ENCODE assay signal across 8 cellular contexts in the genomic region with DNA sequence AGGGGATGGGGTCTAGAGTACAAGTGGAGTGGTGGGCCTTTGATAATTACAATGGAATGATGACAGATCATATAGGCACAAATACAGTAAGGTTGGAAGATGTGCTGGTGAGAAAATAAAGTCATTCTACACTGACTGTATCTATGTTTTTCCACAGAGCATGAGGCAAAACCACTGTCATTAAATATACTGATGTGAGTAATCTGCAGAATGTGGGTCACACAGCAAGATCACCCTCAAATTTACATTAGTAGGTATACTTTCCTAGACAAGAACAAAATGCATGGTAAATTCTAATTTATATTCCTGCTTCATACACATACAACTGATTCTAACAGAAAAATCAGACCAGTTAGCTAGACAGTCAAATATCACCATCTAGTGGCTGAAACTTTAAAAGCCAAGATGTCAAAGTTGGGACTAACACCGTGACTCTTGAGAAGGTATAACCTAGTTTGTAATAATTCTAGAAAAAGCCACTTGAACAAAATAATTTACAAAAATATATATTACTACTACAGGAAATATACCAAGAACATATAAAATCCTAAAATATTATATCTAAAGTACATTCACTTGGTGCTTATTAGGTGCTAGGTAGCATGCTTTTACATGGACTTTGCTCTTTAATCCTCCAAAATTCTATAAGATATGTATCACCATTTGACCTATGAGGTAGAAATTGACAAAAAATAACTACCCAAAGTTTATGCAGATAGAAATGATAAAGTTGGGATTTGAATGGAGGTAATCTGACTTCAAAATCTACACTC. TPM values are rescaled to one million over a fixed set of nuclear protein-coding genes. Genes with fewer than 3 reads are reported as not detected.
DNase-seq lines count a peak whose midpoint lies in the region; ATAC-seq, FAIRE-seq and TF ChIP-seq lines count a peak whose summit lies in the region.

No MANE protein-coding gene starts in this region.

- H3K27me3 ChIP-seq in stomach: no peaks in the 10 kb centered on the region

- H3K27me3 Mint-ChIP-seq in immature natural killer cell (ENCODE audit: low read depth in 3 of 3): peaks cover 0 to 3% (median 2%) of the 10 kb centered on the region in 3 donors

- peaks cover 16 to 26% (median 26%) of the 10 kb centered on the region in 3 donors for H3K36me3 Mint-ChIP-seq in immature natural killer cell

- peaks cover 8% of the 10 kb centered on the region; the same call in 2 of the 3 replicates for H3K4me1 ChIP-seq in A549
- H3K4me1 ChIP-seq in stomach: peaks cover 26 to 43% (median 35%) of the 10 kb centered on the region in 4 donors

- in situ Hi-C loops in astrocyte of the cerebellum (cut with HindIII; ENCODE audit: low sequenced_read_pairs): no loop called here

- no peak overlapping the region for H3K27ac Mint-ChIP-seq in immature natural killer cell

- POLR2A ChIA-PET in A549 (lab: Yijun Ruan, JAX): no interaction called here

- peaks cover 0 to 2% (median 0%) of the 10 kb centered on the region in 6 donors for H3K9me3 Mint-ChIP-seq in immature natural killer cell

- CTCF ChIA-PET in A549 (lab: Yijun Ruan, JAX): interaction anchor here (0.6 to 3.3 kb wide), 13 partner anchors 12 to 1158 kb away, joined by 3 to 25 read pairs (median 3); a partner anchor contains a TSS

- DNase-seq in A549 (ENCODE audit: low read depth in 1 of 2, low spot score in 1 of 2) (peak; percentile 49 to 63), GM10266 (ENCODE audit: extremely low spot score) (peak; percentile 39), NCI-H226 (peak; percentile 37), astrocyte of the cerebellum (ENCODE audit: low read depth) (peak; percentile 57), immature natural killer cell (peak; percentile 46 to 55 (median 54)), stomach (no peak), occipital lobe (lab: John Stamatoyannopoulos, UW) (no peak)

- H3K4me2 ChIP-seq in A549: no peak overlapping the region

- TF ChIP-seq EP300 in A549 (IDR thresholded peaks at IDR 0.05) (no peak), stomach (IDR thresholded peaks at IDR 0.05) (no peak)

- WGBS in A549 (ENCODE audit: missing lambda C conversion rate): 18% methylated on average over 1 of the region's 1 CpG
- WGBS in stomach, 5 donors: 0 to 8% (median 3%) methylated on average over 1 of the region's 1 CpG

- H3K9me3 ChIP-seq in A549 (0 out of 3 replicates have a peak, but pooled peaks cover 3% of the 10 kb centered on the region), stomach (no peaks in the 10 kb centered on the region)

- TF ChIP-seq POLR2A in A549 (IDR thresholded peaks at IDR 0.05; ENCODE audit: low read length) (no peak), stomach (IDR thresholded peaks at IDR 0.05) (no peak)

- intact Hi-C loops in stomach (cut with DNase I; ENCODE audit: low total_unique reads): no loop called here

- no peak overlapping the region for H3K4me3 Mint-ChIP-seq in immature natural killer cell

- peaks cover 24 to 47% of the 10 kb centered on the region in 2 donors for H3K4me1 Mint-ChIP-seq in immature natural killer cell

- ATAC-seq in A549: peak; percentile 74 to 82; a peak in 4 of 6 replicates
- ATAC-seq in HG02938 (IDR thresholded peaks at IDR 0.05; ENCODE audit: unreplicated experiment): peak; percentile 69

- no peak overlapping the region for H3K4me3 ChIP-seq in A549
- no peak overlapping the region for H3K4me3 ChIP-seq in astrocyte of the cerebellum (ENCODE audit: low read depth, low read length)
- H3K4me3 ChIP-seq in stomach: no peak overlapping the region

- TF ChIP-seq CTCF in A549 (IDR thresholded peaks at IDR 0.05) (peak; percentile 89), GM10266 (IDR thresholded peaks at IDR 0.05; ENCODE audit: control insufficient read depth, insufficient read depth, low read depth, missing control alignments) (peak; percentile 65), astrocyte of the cerebellum (IDR thresholded peaks at IDR 0.05; ENCODE audit: low read depth, low read length, missing control alignments) (peak; percentile 57), stomach (IDR thresholded peaks at IDR 0.05) (peak in 5 of 7 experiments; percentile 30 to 76 (median 57))

- peaks cover 3 to 25% (median 22%) of the 10 kb centered on the region in 4 donors for H3K36me3 ChIP-seq in stomach

- peak; percentile 59 for FAIRE-seq in A549 (lab: Jason Lieb, UNC)

- peak; percentile 84 to 87 for TF ChIP-seq RAD21 in A549 (conservative IDR thresholded peaks at IDR 0.05 in 1 of 2, IDR thresholded peaks at IDR 0.05 in 1 of 2)

- H3K27ac ChIP-seq in A549 (no peak overlapping the region), stomach (peak overlapping the region in 1 of 5 donors; percentile 59)

TF ChIP-seq in A549, 52 proteins besides CTCF, POLR2A, EP300 and RAD21:
- TF ChIP-seq SMC3 (IDR thresholded peaks at IDR 0.05) (peak; percentile 68), RFX5 (IDR thresholded peaks at IDR 0.05) (no peak), ZFP36 (IDR thresholded peaks at IDR 0.05; ENCODE audit: borderline replicate concordance, partially characterized antibody) (no peak), EHMT2 (IDR thresholded peaks at IDR 0.05; ENCODE audit: low read depth) (no peak)
- TF ChIP-seq, protein P1, sequence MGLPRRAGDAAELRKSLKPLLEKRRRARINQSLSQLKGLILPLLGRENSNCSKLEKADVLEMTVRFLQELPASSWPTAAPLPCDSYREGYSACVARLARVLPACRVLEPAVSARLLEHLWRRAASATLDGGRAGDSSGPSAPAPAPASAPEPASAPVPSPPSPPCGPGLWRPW (IDR thresholded peaks at IDR 0.05): no peak

RNA-seq across cellular contexts. Expression of a gene that starts 19.5 kb away (rescaled TPM):
- polyA plus RNA-seq in A549 (2011; rRNA removed) (13.5 and 19.8 TPM in 2 replicates), A549 (2017; fragmentation: RNase III; extraction: RNeasy Plus Mini Kit Qiagen cat#74134 plus additional on column Dnase treatment) (15.4 to 17.1 TPM (median 15.7 TPM) in 3 replicates), immature natural killer cell (10 to 100 TPM; 10.5 to 18.1 (median 11.2) TPM), stomach (1 to 10 TPM; 5.8 to 7.8 (median 6.2) TPM)
- 2.4 and 2.6 TPM in 2 replicates for polyA plus RNA-seq in A549 (2012; cell fraction: cytosol; rRNA removed)
- 0.86 and 0.88 TPM in 2 replicates for polyA plus RNA-seq in A549 (2012; cell fraction: nucleus; rRNA removed)
- polyA minus RNA-seq in A549 (2011; rRNA and poly(A)+ RNA removed): 4.8 and 5.9 TPM in 2 replicates
- total RNA-seq in stomach (10 to 100 TPM in 2 of 5 donors, 1 to 10 TPM in 2, under 1 TPM in 1; 0.29 to 41.5 (median 7.5) TPM), occipital lobe (65.5 TPM)

RNA-seq across cellular contexts. Expression of a gene that starts 56.6 kb away (rescaled TPM):
- polyA plus RNA-seq in A549 (2011; rRNA removed) (0.89 and 0.90 TPM in 2 replicates), A549 (2017; fragmentation: RNase III; extraction: RNeasy Plus Mini Kit Qiagen cat#74134 plus additional on column Dnase treatment) (0.54 to 0.99 TPM (median 0.62 TPM) in 3 replicates), immature natural killer cell (100 to 1,000 TPM in 1 of 3 donors, 10 to 100 TPM in 2; 43.5 to 111 (median 70.3) TPM), stomach (10 to 100 TPM in 1 of 3 donors, 1 to 10 TPM in 2; 1.9 to 23.4 (median 7.5) TPM)
- 2.3 and 3.9 TPM in 2 replicates for polyA plus RNA-seq in A549 (2012; cell fraction: cytosol; rRNA removed)
- 4.8 and 7.2 TPM in 2 replicates for polyA plus RNA-seq in A549 (2012; cell fraction: nucleus; rRNA removed)
- polyA minus RNA-seq in A549 (2011; rRNA and poly(A)+ RNA removed): 1.4 and 1.6 TPM in 2 replicates
- total RNA-seq in stomach (10 to 100 TPM; 10.5 to 31.7 (median 18.4) TPM), occipital lobe (3.3 TPM)

Comparison
In these comparisons a context has a peak if more than half of its experiments do, and no peak if none do; other contexts are left out.
1. DNase-seq: peak in A549 (2 of 2), GM10266 (single experiment), NCI-H226 (single experiment), astrocyte of the cerebellum (single experiment) and immature natural killer cell (3 of 3); none in stomach (single experiment) and occipital lobe (single experiment).
2. Peak in every context shown above with its lines, with median percentiles within 50 percentile points of each other: CTCF ChIP-seq.